In genomic region chr2:226904592-226904991, GRCh38 we compare ENCODE assay signal across 16 cellular contexts.
DNase-seq lines count a peak whose midpoint lies in the region; ATAC-seq and TF ChIP-seq lines count a peak whose summit lies in the region.
"Had no signal": no experiment of that assay in that cellular context is flagged by ENCODE, and none has a peak within 500 bp of the region (broad histone marks: within the 10 kb centered on the region; RNA-seq: fewer than 3 reads in every experiment).

No MANE protein-coding gene starts in this region.

- no peak overlapping the region for H2BK5ac ChIP-seq in mesendoderm (ENCODE audit: low read length)

- H3K36me3 Mint-ChIP-seq in activated B cell treated with CpG ODN at 0.5 μM for 24 hours (ENCODE audit: low read depth) (peaks cover 7% of the 10 kb centered on the region), mesothelial cell of epicardium (no peaks in the 10 kb centered on the region)
- peaks cover 10 to 42% (median 12%) of the 10 kb centered on the region in 3 donors for H3K36me3 Mint-ChIP-seq in CD8-positive, alpha-beta memory T cell

- no peak overlapping the region for H3K23ac ChIP-seq in mesendoderm (ENCODE audit: low read length)

- H2BK120ac ChIP-seq in mesendoderm (ENCODE audit: low read depth, low read length), result no peak overlapping the region

- no peak overlapping the region for H2BK15ac ChIP-seq in mesendoderm (replicated peaks; ENCODE audit: low read depth)

- peak overlapping the region; percentile 94 for H3K27ac Mint-ChIP-seq in activated B cell treated with CpG ODN at 0.5 μM for 24 hours
- H3K27ac Mint-ChIP-seq in CD8-positive, alpha-beta memory T cell, result no peak overlapping the region
- H3K27ac Mint-ChIP-seq in mesothelial cell of epicardium, result no peak overlapping the region
- H3K27ac Mint-ChIP-seq: activated naive CD8-positive, alpha-beta T cell had no signal

- no peak overlapping the region for H4K5ac ChIP-seq in mesendoderm (ENCODE audit: low read length)

- H3K4me3 Mint-ChIP-seq in activated B cell treated with CpG ODN at 0.5 μM for 24 hours (no peak overlapping the region), mesothelial cell of epicardium (no peak overlapping the region)
- no peak overlapping the region for H3K4me3 Mint-ChIP-seq in CD8-positive, alpha-beta memory T cell
- H3K4me3 Mint-ChIP-seq: neural crest cell had no signal

- no peaks in the 10 kb centered on the region for H3K9me3 ChIP-seq in CD8-positive, alpha-beta memory T cell (ENCODE audit: low read length)

- POLR2A ChIA-PET in activated B cell treated with CpG ODN at 0.5 μM for 24 hours (lab: Charles Lee), result interaction anchor here (0.6 to 3.9 kb wide), 6 partner anchors 8 to 564 kb away, joined by 3 to 25 read pairs (median 6); partner anchors contain the start of gene RHBDD1
- POLR2A ChIA-PET in CD8-positive, alpha-beta memory T cell (lab: Charles Lee), result no interaction called here

- no peak overlapping the region for H3K27ac ChIP-seq in CD8-positive, alpha-beta memory T cell (ENCODE audit: low read depth, low read length)
- no peak overlapping the region for H3K27ac ChIP-seq in mesendoderm (ENCODE audit: low read depth, low read length)

- no peak overlapping the region for H3K18ac ChIP-seq in mesendoderm (ENCODE audit: low read length)

- H3K79me1 ChIP-seq in mesendoderm (ENCODE audit: low read length), result no peaks in the 10 kb centered on the region

- H3K4me1 Mint-ChIP-seq in activated B cell treated with CpG ODN at 0.5 μM for 24 hours (peaks cover 85% of the 10 kb centered on the region), mesothelial cell of epicardium (no peaks in the 10 kb centered on the region)
- peaks cover 18 to 39% (median 35%) of the 10 kb centered on the region in 3 donors for H3K4me1 Mint-ChIP-seq in CD8-positive, alpha-beta memory T cell
- H3K4me1 Mint-ChIP-seq: neural crest cell had no signal

- H3K9me3 Mint-ChIP-seq in activated B cell treated with CpG ODN at 0.5 μM for 24 hours, result no peaks in the 10 kb centered on the region
- H3K9me3 Mint-ChIP-seq in CD8-positive, alpha-beta memory T cell, result no peaks in the 10 kb centered on the region
- H3K9me3 Mint-ChIP-seq in mesothelial cell of epicardium, result no peaks in the 10 kb centered on the region
- H3K9me3 Mint-ChIP-seq: CD8-positive, alpha-beta T cell; neural crest cell had no signal

- intact Hi-C loops in activated B cell treated with CpG ODN at 0.5 μM for 24 hours (cut with micrococcal nuclease), result loop anchor here (2.0 to 10.0 kb wide), 2 partner anchors 16 to 1860 kb away; partner anchors contain the start of gene DOCK10

- TF ChIP-seq CTCF in activated B cell treated with CpG ODN at 0.5 μM for 24 hours (IDR thresholded peaks at IDR 0.05) (no peak), mesothelial cell of epicardium (IDR thresholded peaks at IDR 0.05; ENCODE audit: unreplicated experiment) (no peak)

- H3K9ac ChIP-seq in mesendoderm (ENCODE audit: low read length), result no peak overlapping the region

- H3K27me3 Mint-ChIP-seq in activated B cell treated with CpG ODN at 0.5 μM for 24 hours (no peaks in the 10 kb centered on the region), mesothelial cell of epicardium (ENCODE audit: low read depth) (no peaks in the 10 kb centered on the region)
- peaks cover 0 to 1% of the 10 kb centered on the region in 2 donors for H3K27me3 Mint-ChIP-seq in CD8-positive, alpha-beta memory T cell
- H3K27me3 Mint-ChIP-seq: activated naive CD8-positive, alpha-beta T cell had no signal

- no peak overlapping the region for H2AK5ac ChIP-seq in mesendoderm (ENCODE audit: low read length)

- no peaks in the 10 kb centered on the region for H3K79me2 ChIP-seq in mesendoderm (ENCODE audit: control insufficient read depth, insufficient read depth, low read length)

- H3K4me1 ChIP-seq in CD8-positive, alpha-beta memory T cell (ENCODE audit: insufficient read depth, low read length), result no peaks in the 10 kb centered on the region
- no peaks in the 10 kb centered on the region for H3K4me1 ChIP-seq in mesendoderm (ENCODE audit: control insufficient read depth, low read depth, low read length)

- DNase-seq in activated B cell treated with CpG ODN at 0.5 μM for 24 hours (no peak), mesendoderm (no peak), mesothelial cell of epicardium (ENCODE audit: low spot score in 2 of 2, unreplicated experiment in 2 of 2) (no peak), NOMO-1 (lab: John Stamatoyannopoulos, UW; ENCODE audit: unreplicated experiment in 2 of 2) (no peak)
- DNase-seq in CD8-positive, alpha-beta memory T cell, result no peak
- DNase-seq: CD8-positive, alpha-beta T cell; effector CD8-positive, alpha-beta T cell; KBM-7; NCI-H82; stimulated activated CD4-positive, alpha-beta T cell treated with anti-CD3 and anti-CD28 coated beads, Interleukin-2, amount 100 ng/mL, for 48 hours; T1000 had no signal

- H3K36me3 ChIP-seq in CD8-positive, alpha-beta memory T cell (ENCODE audit: insufficient read depth, low read length), result peaks cover 7% of the 10 kb centered on the region
- H3K36me3 ChIP-seq in mesendoderm (ENCODE audit: control insufficient read depth, insufficient read depth, low read length), result no peaks in the 10 kb centered on the region

- no peak overlapping the region for H4K8ac ChIP-seq in mesendoderm (ENCODE audit: low read depth, low read length)

- H3K4me2 ChIP-seq in mesendoderm (ENCODE audit: low read length), result no peak overlapping the region

- no CpG with 5 or more reads among the region's 6 CpGs for WGBS in mesendoderm (ENCODE audit: extremely low coverage, insufficient coverage, low lambda C conversion rate)

- no peak overlapping the region for H3K56ac ChIP-seq in mesendoderm (ENCODE audit: low read length)

- no peak overlapping the region for H3K4me3 ChIP-seq in CD8-positive, alpha-beta memory T cell (ENCODE audit: low read length)
- H3K4me3 ChIP-seq in mesendoderm (ENCODE audit: low read length), result no peak overlapping the region

- ATAC-seq in GM18499 (IDR thresholded peaks at IDR 0.05; ENCODE audit: insufficient read depth, unreplicated experiment), result peak; percentile 34
- peak; percentile 19 for ATAC-seq in GM19438 (IDR thresholded peaks at IDR 0.05; ENCODE audit: low read depth, unreplicated experiment)
- ATAC-seq in HG02970 (IDR thresholded peaks at IDR 0.05; ENCODE audit: low FRiP score, unreplicated experiment), result peak; percentile 42
- ATAC-seq in activated B cell treated with CpG ODN at 0.5 μM for 24 hours (ENCODE audit: low read depth), result no peak
- ATAC-seq: CD8-positive, alpha-beta T cell had no signal

- CTCF ChIA-PET in activated B cell treated with CpG ODN at 0.5 μM for 24 hours (lab: Charles Lee), result interaction anchor here (0.8 to 1.5 kb wide), 3 partner anchors 13 to 102 kb away, joined by 3 to 6 read pairs (median 3); no protein-coding TSS in a partner anchor
- CTCF ChIA-PET in CD8-positive, alpha-beta memory T cell (lab: Charles Lee), result no interaction called here

- H3K27me3 ChIP-seq in CD8-positive, alpha-beta memory T cell (ENCODE audit: insufficient read depth, low read length, poor library complexity, severe bottlenecking), result no peaks in the 10 kb centered on the region
- no peaks in the 10 kb centered on the region for H3K27me3 ChIP-seq in mesendoderm (ENCODE audit: insufficient read depth, low read length, poor library complexity)

- H3K4ac ChIP-seq in mesendoderm (ENCODE audit: low read depth, low read length), result no peak overlapping the region
